ENCODE assay signal across 8 cellular contexts in the genomic region with DNA sequence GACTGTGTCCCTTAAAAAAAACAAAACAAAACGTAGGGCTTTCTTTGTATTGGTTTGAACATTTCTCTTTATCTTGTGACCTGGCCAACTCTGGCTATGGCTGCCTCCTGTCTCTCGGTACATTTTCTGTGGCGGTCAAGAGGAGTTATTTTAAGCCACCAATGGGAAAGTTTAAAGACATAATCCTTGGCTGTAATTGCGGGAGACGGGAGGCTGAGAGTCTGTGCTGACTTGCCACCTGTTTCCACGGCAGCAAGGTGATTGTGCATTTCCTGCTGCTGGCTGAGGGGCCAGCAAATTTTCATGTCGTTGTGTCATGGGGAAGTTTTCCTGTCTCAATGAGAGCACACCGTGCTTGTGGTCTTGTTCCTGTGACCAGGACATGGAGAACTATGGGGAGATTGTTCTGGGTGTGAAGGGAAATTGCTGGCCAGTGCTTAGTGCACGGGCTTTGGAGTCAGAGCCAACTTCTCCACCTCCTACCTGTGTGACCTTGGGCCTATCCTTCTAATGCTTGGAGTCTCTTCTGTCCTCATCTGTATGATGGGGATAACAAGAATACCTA. TPM values are rescaled to one million over a fixed set of nuclear protein-coding genes. Genes with fewer than 3 reads are reported as not detected.
DNase-seq lines count a peak whose midpoint lies in the region; ATAC-seq, FAIRE-seq and TF ChIP-seq lines count a peak whose summit lies in the region.

No MANE protein-coding gene starts in this region.

- H3K4me3 ChIP-seq in A549 (peak overlapping the region; percentile 29), gastrocnemius medialis (peak overlapping the region; percentile 2 to 28 (median 13))

- H3K9me3 ChIP-seq in A549 (no peaks in the 10 kb centered on the region), gastrocnemius medialis (no peaks in the 10 kb centered on the region)

- no peak for TF ChIP-seq EP300 in A549 (IDR thresholded peaks at IDR 0.05)

- ATAC-seq in A549: peak; percentile 1 to 11; a peak in 4 of 6 replicates
- peak; percentile 88 for ATAC-seq in Right ventricle myocardium superior (ENCODE audit: poor library complexity)
- ATAC-seq in gastrocnemius medialis: peak; percentile 87 to 89
- no peak for ATAC-seq in GM19035 (IDR thresholded peaks at IDR 0.05; ENCODE audit: unreplicated experiment)

- FAIRE-seq in A549 (lab: Jason Lieb, UNC): no peak

- DNase-seq in A549 (ENCODE audit: low read depth in 1 of 2, low spot score in 1 of 2): peak in 1 of 2 experiments; percentile 62
- peak; percentile 71 for DNase-seq in HK-2 (ENCODE audit: unreplicated experiment)
- peak; percentile 40 for DNase-seq in RPMI8226
- DNase-seq in Right ventricle myocardium superior: no peak
- peak; percentile 65 to 87 for DNase-seq in gastrocnemius medialis
- no peak for DNase-seq in GM20000 (ENCODE audit: low spot score)
- no peak for DNase-seq in RKO (ENCODE audit: low spot score)

- H3K27ac ChIP-seq in A549 (peak overlapping the region; percentile 97 to 100), gastrocnemius medialis (peak overlapping the region; percentile 75 to 95 (median 87))

- H3K4me1 ChIP-seq in A549 (peaks cover 92% of the 10 kb centered on the region), gastrocnemius medialis (peaks cover 11 to 26% of the 10 kb centered on the region in 2 donors)

- TF ChIP-seq RAD21 in A549 (conservative IDR thresholded peaks at IDR 0.05 in 1 of 2, IDR thresholded peaks at IDR 0.05 in 1 of 2): no peak

- WGBS in A549 (ENCODE audit: missing lambda C conversion rate): 10% methylated on average over 9 of the region's 9 CpGs

- TF ChIP-seq CTCF in A549 (IDR thresholded peaks at IDR 0.05) (no peak), gastrocnemius medialis (IDR thresholded peaks at IDR 0.05 in 4 of 5, conservative IDR thresholded peaks at IDR 0.05 in 1 of 5) (no peak), GM20000 (IDR thresholded peaks at IDR 0.05; ENCODE audit: extremely low read depth, missing control alignments) (no peak)

- in situ Hi-C loops in gastrocnemius medialis (cut with MboI; ENCODE audit: low sequenced_read_pairs in 4 of 4): loop anchor here in 1 of 4 donors (5.0 kb wide), 1 partner anchor 41 kb away; no protein-coding TSS in a partner anchor

- H3K4me2 ChIP-seq in A549: peak overlapping the region; percentile 91

- no peak for TF ChIP-seq POLR2A in A549 (IDR thresholded peaks at IDR 0.05; ENCODE audit: low read length)
- peak; percentile 32 for TF ChIP-seq POLR2A in gastrocnemius medialis (IDR thresholded peaks at IDR 0.05)

- intact Hi-C loops in Right ventricle myocardium superior (cut with DNase I): no loop called here
- intact Hi-C loops in gastrocnemius medialis (cut with DNase I; ENCODE audit: low total_unique reads): loop anchor here (2.0 kb wide), 1 partner anchor 43 kb away; no protein-coding TSS in a partner anchor

- no peaks in the 10 kb centered on the region for H3K27me3 ChIP-seq in gastrocnemius medialis

- CTCF ChIA-PET in A549 (lab: Yijun Ruan, JAX): interaction anchor here (0.6 to 2.0 kb wide), 3 partner anchors 57 to 118 kb away, joined by 3 to 8 read pairs (median 4); no protein-coding TSS in a partner anchor

- no peaks in the 10 kb centered on the region for H3K36me3 ChIP-seq in gastrocnemius medialis

- POLR2A ChIA-PET in A549 (lab: Yijun Ruan, JAX): interaction anchor here (0.8 to 1.6 kb wide), 3 partner anchors 11 to 44 kb away, joined by 3 to 9 read pairs (median 6); partner anchors contain the start of gene PTPRJ

TF ChIP-seq in A549, 52 proteins besides CTCF, POLR2A, EP300 and RAD21:
- TF ChIP-seq FOSL2 (IDR thresholded peaks at IDR 0.05) (no peak), FOSL2 (CRISPR knock-in tag; IDR thresholded peaks at IDR 0.05) (no peak), MAFK (IDR thresholded peaks at IDR 0.05; ENCODE audit: partially characterized antibody) (peak; percentile 9)

RNA-seq across cellular contexts. Expression of gene PTPRJ, which starts 11.0 kb away (rescaled TPM):
- 30.3 and 46.2 TPM in 2 replicates for polyA plus RNA-seq in A549 (2011; rRNA removed)
- 15.4 and 22.0 TPM in 2 replicates for polyA plus RNA-seq in A549 (2012; cell fraction: cytosol; rRNA removed)
- 23.1 and 39.4 TPM in 2 replicates for polyA plus RNA-seq in A549 (2012; cell fraction: nucleus; rRNA removed)
- 47.0 to 55.6 TPM (median 50.5 TPM) in 3 replicates for polyA plus RNA-seq in A549 (2017; fragmentation: RNase III; extraction: RNeasy Plus Mini Kit Qiagen cat#74134 plus additional on column Dnase treatment)
- polyA minus RNA-seq in A549 (2011; rRNA and poly(A)+ RNA removed): 62.1 and 63.5 TPM in 2 replicates
- total RNA-seq in Right ventricle myocardium superior: 6.7 TPM
- 1 to 10 TPM; 5.4 to 9.0 (median 5.6) TPM for total RNA-seq in gastrocnemius medialis

Comparison
In these comparisons a context has a peak if more than half of its experiments do, and no peak if none do; other contexts are left out.
1. DNase-seq: peak in HK-2 (single experiment), RPMI8226 (single experiment) and gastrocnemius medialis (2 of 2); none in Right ventricle myocardium superior (single experiment), GM20000 (single experiment) and RKO (single experiment).